In the genomic region with DNA sequence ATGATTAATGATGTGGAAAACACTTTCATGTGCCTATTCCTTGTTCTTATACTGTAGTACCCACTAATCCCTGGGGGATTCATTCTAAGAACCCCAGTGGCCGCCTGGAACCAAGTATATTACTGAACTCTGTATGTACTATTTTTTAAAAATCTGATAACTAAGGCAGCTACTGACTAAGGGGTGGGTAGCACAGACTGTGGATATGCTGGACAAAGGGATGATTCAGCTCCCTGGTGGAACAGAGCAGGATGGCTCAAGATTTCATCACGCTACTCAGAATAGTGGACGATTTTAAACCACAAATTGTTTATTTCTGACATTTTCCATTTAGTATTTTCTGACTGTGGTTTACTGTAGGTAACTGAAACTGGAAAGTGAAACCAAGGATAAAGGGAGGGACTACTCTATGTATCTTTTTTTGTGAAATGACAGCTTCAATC, we compare ENCODE assay signal across 10 cellular contexts. TPM values are rescaled to one million over a fixed set of nuclear protein-coding genes. Genes with fewer than 3 reads are reported as not detected.
A peak's percentile ranks its signal among the peaks of the same experiment; 100 is the strongest.
DNase-seq lines count a peak whose midpoint lies in the region; ATAC-seq and TF ChIP-seq lines count a peak whose summit lies in the region.
"Had no signal": no experiment of that assay in that cellular context is flagged by ENCODE, and none has a peak within 500 bp of the region (broad histone marks: within the 10 kb centered on the region; RNA-seq: fewer than 3 reads in every experiment).

No MANE protein-coding gene starts in this region.

- H3K4me1 Mint-ChIP-seq in central memory CD8-positive, alpha-beta T cell, result peaks cover 27% of the 10 kb centered on the region

- H3K9me3 ChIP-seq in PC-3 (ENCODE audit: low read length) (no peaks in the 10 kb centered on the region), ovary (no peaks in the 10 kb centered on the region)
- no peaks in the 10 kb centered on the region for H3K9me3 ChIP-seq in effector memory CD4-positive, alpha-beta T cell (ENCODE audit: control insufficient read depth, low read length)

- H3K79me2 ChIP-seq in PC-3 (ENCODE audit: low read length), result no peaks in the 10 kb centered on the region

- no peaks in the 10 kb centered on the region for H4K20me1 ChIP-seq in PC-3 (ENCODE audit: low read length)

- 81 to 89% (median 86%) methylated on average over 3 of the region's 3 CpGs for WGBS in ovary, 3 donors

- H3K4me3 ChIP-seq in PC-3 (ENCODE audit: low read length) (no peak overlapping the region), ovary (no peak overlapping the region)
- H3K4me3 ChIP-seq in effector memory CD4-positive, alpha-beta T cell (ENCODE audit: insufficient read depth, low read depth, low read length, poor library complexity, severe bottlenecking), result no peak overlapping the region
- H3K4me3 ChIP-seq: SK-N-MC had no signal

- TF ChIP-seq EP300 in ovary (IDR thresholded peaks at IDR 0.05), result no peak

- no peaks in the 10 kb centered on the region for H3F3A ChIP-seq in PC-3 (ENCODE audit: low read length, unreplicated experiment)

- H3K9me3 Mint-ChIP-seq in central memory CD8-positive, alpha-beta T cell, result no peaks in the 10 kb centered on the region

- H3K27me3 ChIP-seq in PC-3 (ENCODE audit: low read length) (no peaks in the 10 kb centered on the region), ovary (no peaks in the 10 kb centered on the region)
- H3K27me3 ChIP-seq in effector memory CD4-positive, alpha-beta T cell (replicated peaks; ENCODE audit: control insufficient read depth, insufficient read depth, low read length, poor library complexity, severe bottlenecking), result no peaks in the 10 kb centered on the region

- peak; percentile 61 for ATAC-seq in PC-3
- ATAC-seq in central memory CD8-positive, alpha-beta T cell (replicated peaks; ENCODE audit: extremely low read depth, poor library complexity, severe bottlenecking), result no peak
- peak; percentile 91 for ATAC-seq in stimulated activated naive CD8-positive, alpha-beta T cell treated with anti-CD3 and anti-CD28 coated beads, Interleukin-15, Interleukin-2, amounts not matched to agents 100 U/mL and 50 U/mL, for 24 hours
- ATAC-seq in HG02763 (IDR thresholded peaks at IDR 0.05; ENCODE audit: unreplicated experiment), result no peak

- H3K27ac ChIP-seq in PC-3 (ENCODE audit: low read length) (peak overlapping the region; percentile 15), ovary (no peak overlapping the region)
- H3K27ac ChIP-seq in effector memory CD4-positive, alpha-beta T cell (ENCODE audit: insufficient read depth, low read length, poor library complexity, severe bottlenecking), result no peak overlapping the region
- H3K27ac ChIP-seq: SK-N-MC had no signal

- no peak overlapping the region for H2AFZ ChIP-seq in PC-3 (ENCODE audit: low read length)

- H3K36me3 Mint-ChIP-seq in central memory CD8-positive, alpha-beta T cell (ENCODE audit: insufficient read depth), result no peaks in the 10 kb centered on the region

- H3K4me1 ChIP-seq in PC-3 (ENCODE audit: insufficient read depth, low read length), result peaks cover 28% of the 10 kb centered on the region
- peaks cover 12% of the 10 kb centered on the region for H3K4me1 ChIP-seq in effector memory CD4-positive, alpha-beta T cell (ENCODE audit: control insufficient read depth, insufficient read depth, low read length, poor library complexity, severe bottlenecking)
- H3K4me1 ChIP-seq in ovary (ENCODE audit: insufficient read depth), result no peaks in the 10 kb centered on the region

- peak overlapping the region; percentile 16 for H3K27ac Mint-ChIP-seq in central memory CD8-positive, alpha-beta T cell (ENCODE audit: low read depth)
- H3K27ac Mint-ChIP-seq: dendritic cell treated with granulocyte-macrophage colony-stimulating factor and Interleukin-4, amounts not matched to agents 40 ng/mL and 50 ng/mL, for 4 days had no signal

- no peak overlapping the region for H3K9ac ChIP-seq in PC-3 (ENCODE audit: low read length)

- POLR2A ChIA-PET in PC-3 (lab: Charles Lee; ENCODE audit: unreplicated experiment), result interaction anchor here (0.6 kb wide), 1 partner anchor 41 kb away, joined by 11 read pairs; no protein-coding TSS in a partner anchor

- DNase-seq in activated T-cell treated with anti-CD3 and anti-CD28 coated beads for 24 hours (ENCODE audit: low read depth) (peak; percentile 2), activated T-cell treated with anti-CD3 and anti-CD28 coated beads for 4 hours (no peak), PC-3 (peak; percentile 71), ovary (no peak)
- no peak for DNase-seq in central memory CD8-positive, alpha-beta T cell (ENCODE audit: low spot score in 2 of 2)
- DNase-seq in stimulated activated naive CD8-positive, alpha-beta T cell treated with anti-CD3 and anti-CD28 coated beads, Interleukin-15, Interleukin-2, amounts not matched to agents 100 U/mL and 50 U/mL, for 24 hours, result peak; percentile 17
- DNase-seq in effector memory CD4-positive, alpha-beta T cell, result no peak

- no peaks in the 10 kb centered on the region for H3K9me2 ChIP-seq in PC-3 (replicated peaks; ENCODE audit: low read length)

- H3K27me3 Mint-ChIP-seq in central memory CD8-positive, alpha-beta T cell, result no peaks in the 10 kb centered on the region
- H3K27me3 Mint-ChIP-seq: dendritic cell treated with granulocyte-macrophage colony-stimulating factor and Interleukin-4, amounts not matched to agents 40 ng/mL and 50 ng/mL, for 4 days had no signal

- H3K4me2 ChIP-seq in PC-3 (ENCODE audit: low read length), result peak overlapping the region; percentile 36

- no peak for TF ChIP-seq CTCF in PC-3 (conservative IDR thresholded peaks at IDR 0.05; ENCODE audit: low read depth, low read length)
- TF ChIP-seq CTCF in ovary (IDR thresholded peaks at IDR 0.05), result no peak

- no TSS peak for BruUV-seq in PC-3 (replicated peaks; lab: Mats Ljungman, UMichigan)

- intact Hi-C loops in PC-3 (cut with micrococcal nuclease), result no loop called here
- intact Hi-C loops in ovary (cut with DNase I), result no loop called here

- no peak overlapping the region for H3K4me3 Mint-ChIP-seq in central memory CD8-positive, alpha-beta T cell
- H3K4me3 Mint-ChIP-seq: dendritic cell treated with granulocyte-macrophage colony-stimulating factor and Interleukin-4, amounts not matched to agents 40 ng/mL and 50 ng/mL, for 4 days had no signal

- H3K36me3 ChIP-seq in PC-3 (ENCODE audit: low read depth, low read length) (no peaks in the 10 kb centered on the region), ovary (no peaks in the 10 kb centered on the region)
- H3K36me3 ChIP-seq in effector memory CD4-positive, alpha-beta T cell (ENCODE audit: control insufficient read depth, insufficient read depth, low read length), result no peaks in the 10 kb centered on the region

- TF ChIP-seq POLR2A in ovary (IDR thresholded peaks at IDR 0.05), result no peak

- CTCF ChIA-PET in PC-3 (lab: Charles Lee), result no interaction called here

RNA-seq across cellular contexts. Expression of a gene that starts 41.8 kb away (rescaled TPM):
- 22.5 and 28.4 TPM in 2 replicates for total RNA-seq in PC-3 (2014; rRNA removed)
- 10 to 100 TPM; 12.0 to 82.7 (median 22.3) TPM for total RNA-seq in ovary
- polyA plus RNA-seq in ovary, result 10 to 100 TPM; 27.6 to 40.3 TPM

Comparison
In these comparisons a context has a peak if more than half of its experiments do, and no peak if none do; other contexts are left out.
1. DNase-seq: peak in activated T-cell treated with anti-CD3 and anti-CD28 coated beads for 24 hours (single experiment), PC-3 (single experiment) and stimulated activated naive CD8-positive, alpha-beta T cell treated with anti-CD3 and anti-CD28 coated beads, Interleukin-15, Interleukin-2, amounts not matched to agents 100 U/mL and 50 U/mL, for 24 hours (single experiment); none in activated T-cell treated with anti-CD3 and anti-CD28 coated beads for 4 hours (single experiment), central memory CD8-positive, alpha-beta T cell (0 of 2), effector memory CD4-positive, alpha-beta T cell (0 of 3) and ovary (0 of 5).
2. ATAC-seq: peak in PC-3 (single experiment) and stimulated activated naive CD8-positive, alpha-beta T cell treated with anti-CD3 and anti-CD28 coated beads, Interleukin-15, Interleukin-2, amounts not matched to agents 100 U/mL and 50 U/mL, for 24 hours (single experiment); none in central memory CD8-positive, alpha-beta T cell (single experiment) and HG02763 (single experiment).